Comparison of ENCODE assay signal across 23 cellular contexts in genomic region chr17:48868916-48869500, GRCh38. TPM values are rescaled to one million over a fixed set of nuclear protein-coding genes. Genes with fewer than 3 reads are reported as not detected.
"Had no signal": no experiment of that assay in that cellular context is flagged by ENCODE, and none has a peak within 500 bp of the region (broad histone marks: within the 10 kb centered on the region; RNA-seq: fewer than 3 reads in every experiment).

No MANE protein-coding gene starts in this region.

- H3K4me3 ChIP-seq: dorsolateral prefrontal cortex, lung, tibial artery, uterus had no signal

- DNase-seq: activated CD4-positive, alpha-beta memory T cell treated with anti-CD3 and anti-CD28 coated beads for 36 hours; activated CD4-positive, alpha-beta T cell treated with anti-CD3 and anti-CD28 coated beads for 36 hours; activated CD8-positive, alpha-beta memory T cell treated with anti-CD3 and anti-CD28 coated beads, Interleukin-2, amount 10 ng/mL, durations not matched to agents 7 days and 5 days; activated naive CD4-positive, alpha-beta T cell treated with Interleukin-2 at 50 U/mL for 16 hours; caudate nucleus; dorsolateral prefrontal cortex; erythroblast; foreskin melanocyte; glutamatergic neuron; hippocampal formation; left cardiac atrium; nucleus accumbens; posterior cingulate gyrus; retina; stimulated activated CD4-positive, alpha-beta T cell treated with anti-CD3 and anti-CD28 coated beads, Interleukin-2, amount 100 ng/mL, for 24 hours; stimulated activated naive CD8-positive, alpha-beta T cell treated with anti-CD3 and anti-CD28 coated beads, Interleukin-15, Interleukin-2, amounts not matched to agents 100 U/mL and 50 U/mL, for 24 hours; substantia nigra; tibial artery; uterus had no signal

- H3K9me3 Mint-ChIP-seq: activated CD4-positive, alpha-beta memory T cell treated with anti-CD3 and anti-CD28 coated beads for 36 hours; brain; nephron; WTC11 had no signal

- H3K27me3 ChIP-seq: dorsolateral prefrontal cortex, tibial artery, uterus had no signal

- H3K9me3 ChIP-seq: tibial artery, uterus had no signal

- H3K4me1 Mint-ChIP-seq: activated CD4-positive, alpha-beta T cell treated with anti-CD3 and anti-CD28 coated beads for 36 hours had no signal

- H3K36me3 ChIP-seq: uterus had no signal

- H3K27me3 Mint-ChIP-seq: activated CD4-positive, alpha-beta memory T cell treated with anti-CD3 and anti-CD28 coated beads for 36 hours; activated CD4-positive, alpha-beta T cell treated with anti-CD3 and anti-CD28 coated beads for 36 hours; activated CD8-positive, alpha-beta memory T cell treated with anti-CD3 and anti-CD28 coated beads, Interleukin-2, amount 10 ng/mL, durations not matched to agents 7 days and 5 days; brain had no signal

- H3K27ac ChIP-seq: dorsolateral prefrontal cortex, tibial artery, uterus had no signal

- H3K27ac Mint-ChIP-seq: activated CD4-positive, alpha-beta memory T cell treated with anti-CD3 and anti-CD28 coated beads for 36 hours; activated CD4-positive, alpha-beta T cell treated with anti-CD3 and anti-CD28 coated beads for 36 hours; activated CD8-positive, alpha-beta memory T cell treated with anti-CD3 and anti-CD28 coated beads, Interleukin-2, amount 10 ng/mL, durations not matched to agents 7 days and 5 days; nephron; WTC11 had no signal

- H3K36me3 Mint-ChIP-seq: WTC11 had no signal

- ATAC-seq: activated CD4-positive, alpha-beta T cell treated with anti-CD3 and anti-CD28 coated beads for 36 hours; activated CD8-positive, alpha-beta memory T cell treated with anti-CD3 and anti-CD28 coated beads, Interleukin-2, amount 10 ng/mL, durations not matched to agents 7 days and 5 days; stimulated activated naive CD8-positive, alpha-beta T cell treated with anti-CD3 and anti-CD28 coated beads, Interleukin-15, Interleukin-2, amounts not matched to agents 100 U/mL and 50 U/mL, for 24 hours; WTC11 had no signal

- H3K4me3 Mint-ChIP-seq: activated CD4-positive, alpha-beta memory T cell treated with anti-CD3 and anti-CD28 coated beads for 36 hours; activated CD4-positive, alpha-beta T cell treated with anti-CD3 and anti-CD28 coated beads for 36 hours; activated CD8-positive, alpha-beta memory T cell treated with anti-CD3 and anti-CD28 coated beads, Interleukin-2, amount 10 ng/mL, durations not matched to agents 7 days and 5 days; brain; nephron; WTC11 had no signal

RNA-seq across cellular contexts. Expression of gene TTLL6, which starts 52.0 kb away (rescaled TPM):
- total RNA-seq: activated CD4-positive, alpha-beta memory T cell treated with anti-CD3 and anti-CD28 coated beads for 36 hours; activated CD4-positive, alpha-beta T cell treated with anti-CD3 and anti-CD28 coated beads for 36 hours; activated CD8-positive, alpha-beta memory T cell treated with anti-CD3 and anti-CD28 coated beads, Interleukin-2, amount 10 ng/mL, durations not matched to agents 7 days and 5 days had no signal
